ENCODE assay signal across 24 cellular contexts in the genomic region with DNA sequence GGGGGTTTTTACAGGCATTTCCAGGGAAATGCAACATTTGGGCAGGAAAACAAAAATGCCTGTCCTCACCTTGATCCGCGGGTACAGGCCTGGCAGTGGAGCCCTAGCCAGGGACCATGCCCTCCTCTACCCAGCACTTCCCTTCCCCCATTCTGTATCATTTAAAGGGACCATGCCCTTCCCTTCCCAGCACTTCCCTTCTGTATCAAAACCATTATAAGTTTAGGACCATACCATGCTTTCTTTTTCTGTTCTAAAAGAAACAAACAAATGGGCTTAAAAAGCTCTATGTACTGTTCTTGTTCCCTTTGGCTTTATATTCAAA.
"Had no signal": no experiment of that assay in that cellular context is flagged by ENCODE, and none has a peak within 500 bp of the region (broad histone marks: within the 10 kb centered on the region; RNA-seq: fewer than 3 reads in every experiment).

No MANE protein-coding gene starts in this region.

- H3K27ac Mint-ChIP-seq: activated CD8-positive, alpha-beta memory T cell treated with anti-CD3 and anti-CD28 coated beads, Interleukin-2, amount 10 ng/mL, durations not matched to agents 7 days and 5 days; activated naive CD4-positive, alpha-beta T cell treated with anti-CD3 and anti-CD28 coated beads, Interleukin-2, amount 50 U/mL, for 72 hours; activated T-cell treated with anti-CD3 and anti-CD28 coated beads, Interleukin-2, amount 50 U/mL, for 24 hours; activated T-helper 1 cell treated with anti-CD3 and anti-CD28 coated beads, Interleukin-12 subunit alpha, Interleukin-12 subunit beta, Interleukin-2, Interleukin-4 antibody, amounts not matched to agents 30 ng/mL and 10 ng/mL and 1 ng/mL, durations not matched to agents 14 hours and 24 hours and 36 hours; T-helper 1 cell treated with Interleukin-12 subunit alpha and Interleukin-12 subunit beta and Interleukin-4 antibody, amounts not matched to agents 30 μg/mL and 1 μg/mL, for 36 hours; WTC11 had no signal

- H3K4me1 Mint-ChIP-seq: activated CD8-positive, alpha-beta memory T cell treated with anti-CD3 and anti-CD28 coated beads, Interleukin-2, amount 10 ng/mL, durations not matched to agents 7 days and 5 days had no signal

- H3K36me3 Mint-ChIP-seq: activated CD8-positive, alpha-beta memory T cell treated with anti-CD3 and anti-CD28 coated beads, Interleukin-2, amount 10 ng/mL, durations not matched to agents 7 days and 5 days; activated naive CD4-positive, alpha-beta T cell treated with anti-CD3 and anti-CD28 coated beads, Interleukin-2, amount 50 U/mL, for 72 hours had no signal

- H3K27me3 Mint-ChIP-seq: activated CD8-positive, alpha-beta memory T cell treated with anti-CD3 and anti-CD28 coated beads, Interleukin-2, amount 10 ng/mL, durations not matched to agents 7 days and 5 days; activated T-cell treated with anti-CD3 and anti-CD28 coated beads, Interleukin-2, amount 50 U/mL, for 24 hours; brain had no signal

- ATAC-seq: activated CD8-positive, alpha-beta memory T cell treated with anti-CD3 and anti-CD28 coated beads, Interleukin-2, amount 10 ng/mL, durations not matched to agents 7 days and 5 days; activated naive CD4-positive, alpha-beta T cell treated with anti-CD3 and anti-CD28 coated beads, Interleukin-2, amount 50 U/mL, for 72 hours; WTC11 had no signal

- H3K4me2 ChIP-seq: SK-N-SH had no signal

- H3K4me3 ChIP-seq: cardiac muscle cell, SJCRH30 had no signal

- H3K9ac ChIP-seq: SK-N-SH had no signal

- H3K9me3 ChIP-seq: SJCRH30, SK-N-SH had no signal

- H3K9me3 Mint-ChIP-seq: activated T-cell treated with anti-CD3 and anti-CD28 coated beads, Interleukin-2, amount 50 U/mL, for 24 hours; activated T-helper 1 cell treated with anti-CD3 and anti-CD28 coated beads, Interleukin-12 subunit alpha, Interleukin-12 subunit beta, Interleukin-2, Interleukin-4 antibody, amounts not matched to agents 30 ng/mL and 10 ng/mL and 1 ng/mL, durations not matched to agents 14 hours and 24 hours and 36 hours; T-helper 1 cell treated with Interleukin-12 subunit alpha and Interleukin-12 subunit beta and Interleukin-4 antibody, amounts not matched to agents 30 μg/mL and 1 μg/mL, for 36 hours had no signal

- H3K27me3 ChIP-seq: cardiac muscle cell, SJCRH30 had no signal

- H3K4me3 Mint-ChIP-seq: activated CD8-positive, alpha-beta memory T cell treated with anti-CD3 and anti-CD28 coated beads, Interleukin-2, amount 10 ng/mL, durations not matched to agents 7 days and 5 days; activated T-cell treated with anti-CD3 and anti-CD28 coated beads, Interleukin-2, amount 50 U/mL, for 24 hours; activated T-helper 1 cell treated with anti-CD3 and anti-CD28 coated beads, Interleukin-12 subunit alpha, Interleukin-12 subunit beta, Interleukin-2, Interleukin-4 antibody, amounts not matched to agents 30 ng/mL and 10 ng/mL and 1 ng/mL, durations not matched to agents 14 hours and 24 hours and 36 hours; brain; T-helper 1 cell treated with Interleukin-12 subunit alpha and Interleukin-12 subunit beta and Interleukin-4 antibody, amounts not matched to agents 30 μg/mL and 1 μg/mL, for 36 hours; WTC11 had no signal

- H3K36me3 ChIP-seq: cardiac muscle cell, SJCRH30 had no signal

- DNase-seq: activated CD4-positive, alpha-beta T cell treated with anti-CD3 and anti-CD28 coated beads for 48 hours; activated CD4-positive, alpha-beta T cell treated with anti-CD3 and anti-CD28 coated beads, Interleukin-2, amount 50 U/mL, for 48 hours; activated CD4-positive, CD25-positive, alpha-beta regulatory T cell treated with anti-CD3 and anti-CD28 coated beads, Interleukin-2, amount 50 U/mL, for 72 hours; activated CD8-positive, alpha-beta memory T cell treated with anti-CD3 and anti-CD28 coated beads, Interleukin-2, amount 10 ng/mL, durations not matched to agents 7 days and 5 days; activated effector memory CD4-positive, alpha-beta T cell treated with Interleukin-2 at 50 U/mL for 16 hours; activated naive CD4-positive, alpha-beta T cell treated with Interleukin-2 at 50 U/mL for 16 hours; activated T-cell treated with anti-CD3 and anti-CD28 coated beads, Interleukin-2, amount 50 U/mL, for 24 hours; MM.1S; NCI-H1105; NCI-H1436 treated with DMSO at 0.1 percent for 48 hours; NCI-H187; NCI-H2081; NCI-H446; NCI-H524; RPMI8226; SJCRH30; SK-N-SH; SW 1271 had no signal

- H3K4me1 ChIP-seq: SJCRH30 had no signal

- H3K9me2 ChIP-seq: SK-N-SH had no signal

- H3K27ac ChIP-seq: cardiac muscle cell, SJCRH30 had no signal
